ENCODE assay signal across 18 cellular contexts in genomic region chr5:94731471-94731870, GRCh38.
DNase-seq lines count a peak whose midpoint lies in the region; ATAC-seq and TF ChIP-seq lines count a peak whose summit lies in the region.
"Had no signal": no experiment of that assay in that cellular context is flagged by ENCODE, and none has a peak within 500 bp of the region (broad histone marks: within the 10 kb centered on the region; RNA-seq: fewer than 3 reads in every experiment).

No MANE protein-coding gene starts in this region.

- TF ChIP-seq CTCF in osteoblast (IDR thresholded peaks at IDR 0.05; ENCODE audit: extremely low read depth, low read depth, low read length) (no peak), MCF 10A (IDR thresholded peaks at IDR 0.05; ENCODE audit: unreplicated experiment) (no peak)

- H3K9me2 ChIP-seq in GM23248 (ENCODE audit: insufficient read depth): no peaks in the 10 kb centered on the region

- no peaks in the 10 kb centered on the region for H3K4me1 Mint-ChIP-seq in MCF 10A (ENCODE audit: insufficient read depth, unreplicated experiment)

- no peak for ATAC-seq in GM21576 (IDR thresholded peaks at IDR 0.05; ENCODE audit: unreplicated experiment)
- ATAC-seq: A549 had no signal

- H4K20me1 ChIP-seq in GM23248 (ENCODE audit: insufficient read depth): no peaks in the 10 kb centered on the region
- no peaks in the 10 kb centered on the region for H4K20me1 ChIP-seq in osteoblast (ENCODE audit: insufficient read depth, low read length)

- no peaks in the 10 kb centered on the region for H3K27me3 ChIP-seq in GM23248 (replicated peaks; ENCODE audit: insufficient read depth)
- H3K27me3 ChIP-seq in osteoblast (ENCODE audit: insufficient read depth, low read length): no peaks in the 10 kb centered on the region

- no peaks in the 10 kb centered on the region for H3K36me3 ChIP-seq in GM23248 (ENCODE audit: low read depth)
- H3K36me3 ChIP-seq in osteoblast (ENCODE audit: insufficient read depth, low read length): no peaks in the 10 kb centered on the region
- H3K36me3 ChIP-seq: HAP-1 had no signal

- no peak overlapping the region for H3K27ac ChIP-seq in GM23248
- no peak overlapping the region for H3K27ac ChIP-seq in osteoblast (ENCODE audit: low read depth, low read length)
- H3K27ac ChIP-seq: A549 had no signal

- H3K79me2 ChIP-seq in GM23248 (ENCODE audit: insufficient read depth): no peaks in the 10 kb centered on the region
- no peaks in the 10 kb centered on the region for H3K79me2 ChIP-seq in osteoblast (ENCODE audit: insufficient read depth, low read length)

- H2AFZ ChIP-seq in GM23248: 0 out of 2 replicates have a peak overlapping the region, but pooled peaks have one; percentile 35
- peak overlapping the region; percentile 56 for H2AFZ ChIP-seq in osteoblast (ENCODE audit: low read length)

- H3K9me3 Mint-ChIP-seq in MCF 10A (ENCODE audit: unreplicated experiment): no peaks in the 10 kb centered on the region
- H3K9me3 Mint-ChIP-seq: CD4-positive, alpha-beta memory T cell; HFFc6 had no signal

- no peaks in the 10 kb centered on the region for H3K4me1 ChIP-seq in GM23248 (ENCODE audit: insufficient read depth)
- no peaks in the 10 kb centered on the region for H3K4me1 ChIP-seq in osteoblast (ENCODE audit: insufficient read depth, low read length)
- H3K4me1 ChIP-seq: A549, HAP-1 had no signal

- H3K36me3 Mint-ChIP-seq in MCF 10A (ENCODE audit: insufficient read depth, unreplicated experiment): peaks cover 7% of the 10 kb centered on the region
- H3K36me3 Mint-ChIP-seq: CD4-positive, alpha-beta memory T cell had no signal

- no TSS peak for BruUV-seq in MCF 10A (replicated peaks; lab: Mats Ljungman, UMichigan)

- H3K4me2 ChIP-seq in GM23248 (ENCODE audit: unreplicated experiment) (no peak overlapping the region), osteoblast (ENCODE audit: insufficient read depth, low read length) (no peak overlapping the region)
- H3K4me2 ChIP-seq: A549 had no signal

- H3K9ac ChIP-seq in GM23248: no peak overlapping the region

- CTCF ChIA-PET in MCF 10A (lab: Yijun Ruan, JAX): interaction anchor here (0.6 kb wide), 1 partner anchor 134 kb away, joined by 3 read pairs; no protein-coding TSS in a partner anchor

- no peak overlapping the region for H3K4me3 ChIP-seq in GM23248
- H3K4me3 ChIP-seq in osteoblast (ENCODE audit: insufficient read depth, low read length): no peak overlapping the region
- H3K4me3 ChIP-seq: A549, HAP-1 had no signal

- in situ Hi-C loops in GM23248 (cut with MboI): no loop called here

- peak; percentile 14 for DNase-seq in Ammon's horn (ENCODE audit: low spot score)
- DNase-seq in GM23248: no peak
- DNase-seq in cerebellar cortex (ENCODE audit: low spot score): peak; percentile 53
- no peak for DNase-seq in osteoblast (ENCODE audit: insufficient read length, low spot score, missing footprints)
- DNase-seq in MCF 10A (ENCODE audit: unreplicated experiment): no peak
- no peak for DNase-seq in T-helper 1 cell
- DNase-seq: 8988T; ACHN; Calu3; CD4-positive, alpha-beta memory T cell; COR-L47; DMS53; DMS79 treated with DMSO at 0.1 percent for 48 hours; GOT3; HFFc6 had no signal

- H3K27ac Mint-ChIP-seq in MCF 10A (ENCODE audit: low read depth, unreplicated experiment): no peak overlapping the region
- H3K27ac Mint-ChIP-seq: CD4-positive, alpha-beta memory T cell; HFFc6 had no signal

- H3K9me3 ChIP-seq in GM23248 (ENCODE audit: low read depth): no peaks in the 10 kb centered on the region
- H3K9me3 ChIP-seq in osteoblast (ENCODE audit: low read depth, low read length): no peaks in the 10 kb centered on the region
- H3K9me3 ChIP-seq: A549, HAP-1 had no signal

- H3F3A ChIP-seq in GM23248 (ENCODE audit: insufficient read depth): no peaks in the 10 kb centered on the region

- H3K27me3 Mint-ChIP-seq in MCF 10A (ENCODE audit: insufficient read depth, unreplicated experiment): no peaks in the 10 kb centered on the region
- H3K27me3 Mint-ChIP-seq: CD4-positive, alpha-beta memory T cell had no signal

- POLR2A ChIA-PET in MCF 10A (lab: Yijun Ruan, JAX): interaction anchor here (0.7 kb wide), 1 partner anchor 60 kb away, joined by 3 read pairs; no protein-coding TSS in a partner anchor

- no peak overlapping the region for H3K4me3 Mint-ChIP-seq in MCF 10A (ENCODE audit: unreplicated experiment)
- H3K4me3 Mint-ChIP-seq: CD4-positive, alpha-beta memory T cell had no signal

- intact Hi-C loops in MCF 10A (cut with micrococcal nuclease): no loop called here

- 39 to 51% methylated on average over 1 of the region's 1 CpG for whole genome bisulfite sequencing in GM23248 (ENCODE audit: low coverage in 1 of 2, low lambda C conversion rate in 2 of 2, missing lambda C conversion rate in 2 of 2), 2 experiments

Comparison
In these comparisons a context has a peak if more than half of its experiments do, and no peak if none do; other contexts are left out.
1. DNase-seq: peak in Ammon's horn (single experiment) and cerebellar cortex (single experiment); none in GM23248 (single experiment), osteoblast (single experiment), MCF 10A (single experiment) and T-helper 1 cell (0 of 5).